Comparison of ENCODE assay signal across 21 cellular contexts in genomic region chr20:25063546-25063945, GRCh38. TPM values are rescaled to one million over a fixed set of nuclear protein-coding genes. Genes with fewer than 3 reads are reported as not detected.
DNase-seq lines count a peak whose midpoint lies in the region; ATAC-seq and TF ChIP-seq lines count a peak whose summit lies in the region.
"Had no signal": no experiment of that assay in that cellular context is flagged by ENCODE, and none has a peak within 500 bp of the region (broad histone marks: within the 10 kb centered on the region; RNA-seq: fewer than 3 reads in every experiment).

No MANE protein-coding gene starts in this region.

- no peak overlapping the region for H2AFZ ChIP-seq in neuronal stem cell (ENCODE audit: low read length)

- peak overlapping the region; percentile 25 for H3K23ac ChIP-seq in neuronal stem cell (ENCODE audit: low read depth, low read length, poor library complexity)

- no peak for TF ChIP-seq CTCF in Caco-2 (IDR thresholded peaks at IDR 0.05; ENCODE audit: insufficient read depth in 1 of 2, low read depth in 1 of 2, low read length in 1 of 2, severe bottlenecking in 1 of 2, unreplicated experiment in 1 of 2)
- TF ChIP-seq CTCF in RWPE2 (IDR thresholded peaks at IDR 0.05; ENCODE audit: poor library complexity, severe bottlenecking), result no peak
- no peak for TF ChIP-seq CTCF in stomach (IDR thresholded peaks at IDR 0.05)
- no peak for TF ChIP-seq CTCF in progenitor cell of endocrine pancreas (IDR thresholded peaks at IDR 0.05; ENCODE audit: unreplicated experiment)
- no peak for TF ChIP-seq CTCF in CD8-positive, alpha-beta T cell (IDR thresholded peaks at IDR 0.05)

- H3K27me3 ChIP-seq in Caco-2 (replicated peaks; ENCODE audit: control insufficient read depth, insufficient read depth, low read length), result no peaks in the 10 kb centered on the region
- peaks cover 12% of the 10 kb centered on the region for H3K27me3 ChIP-seq in RWPE2 (ENCODE audit: insufficient read depth, poor library complexity, severe bottlenecking)
- H3K27me3 ChIP-seq in neuronal stem cell (ENCODE audit: control insufficient read depth in 3 of 3, insufficient read depth in 3 of 3, low read depth in 1 of 3, low read length in 3 of 3), result peaks cover 2 to 62% (median 53%) of the 10 kb centered on the region in 3 experiments
- H3K27me3 ChIP-seq in stomach, result peaks cover 0 to 5% (median 0%) of the 10 kb centered on the region in 3 donors
- H3K27me3 ChIP-seq in CD8-positive, alpha-beta T cell (ENCODE audit: insufficient read depth, low read length), result no peaks in the 10 kb centered on the region
- H3K27me3 ChIP-seq: BLaER1 had no signal

- H3K4me1 Mint-ChIP-seq in Caco-2 (ENCODE audit: low read depth, unreplicated experiment) (peaks cover 47% of the 10 kb centered on the region), progenitor cell of endocrine pancreas (ENCODE audit: low read depth) (peaks cover 8% of the 10 kb centered on the region)
- H3K4me1 Mint-ChIP-seq in CD8-positive, alpha-beta T cell (ENCODE audit: low read depth), result peaks cover 18% of the 10 kb centered on the region

- no peak for TF ChIP-seq POLR2A in stomach (IDR thresholded peaks at IDR 0.05)

- H3K4me1 ChIP-seq in Caco-2, result peaks cover 57% of the 10 kb centered on the region
- H3K4me1 ChIP-seq in RWPE2 (ENCODE audit: insufficient read depth, poor library complexity, severe bottlenecking), result no peaks in the 10 kb centered on the region
- H3K4me1 ChIP-seq in neuronal stem cell (ENCODE audit: control insufficient read depth in 2 of 2, insufficient read depth in 1 of 2, low read depth in 1 of 2, low read length in 2 of 2), result peaks cover 0 to 12% of the 10 kb centered on the region in 2 donors
- H3K4me1 ChIP-seq in stomach, result peaks cover 18 to 47% (median 34%) of the 10 kb centered on the region in 4 donors
- peaks cover 15% of the 10 kb centered on the region for H3K4me1 ChIP-seq in CD8-positive, alpha-beta T cell (ENCODE audit: insufficient read depth, low read length)

- H3K9ac ChIP-seq in neuronal stem cell (ENCODE audit: low read depth, low read length, poor library complexity), result no peak overlapping the region
- H3K9ac ChIP-seq: BLaER1 had no signal

- no peak overlapping the region for H3K4me2 ChIP-seq in neuronal stem cell (ENCODE audit: insufficient read depth, low read length, poor library complexity, severe bottlenecking)
- H3K4me2 ChIP-seq: BLaER1 had no signal

- peak overlapping the region; percentile 61 for H3K18ac ChIP-seq in neuronal stem cell (ENCODE audit: low read length)

- H3K27me3 Mint-ChIP-seq in Caco-2 (ENCODE audit: insufficient read depth, unreplicated experiment) (no peaks in the 10 kb centered on the region), progenitor cell of endocrine pancreas (peaks cover 73% of the 10 kb centered on the region)
- peaks cover 5% of the 10 kb centered on the region for H3K27me3 Mint-ChIP-seq in CD8-positive, alpha-beta T cell (ENCODE audit: low read depth)

- DNase-seq in Caco-2, result no peak
- peak; percentile 39 for DNase-seq in RWPE2 (ENCODE audit: low spot score)
- DNase-seq in neuronal stem cell (ENCODE audit: low spot score), result no peak
- peak; percentile 17 for DNase-seq in stomach
- no peak for DNase-seq in NCI-H446 treated with DMSO at 0.1 percent for 48 hours (lab: John Stamatoyannopoulos, UW)
- DNase-seq in progenitor cell of endocrine pancreas (ENCODE audit: low spot score, unreplicated experiment), result no peak
- no peak for DNase-seq in CD8-positive, alpha-beta T cell
- DNase-seq: Calu3; CD4-positive, alpha-beta memory T cell; DMS153; H7; Kasumi-1; NCI-H1417; NCI-H1694 treated with DMSO at 0.1 percent for 48 hours; NCI-H2081 treated with DMSO at 0.1 percent for 48 hours; NCI-H446; NCI-H526 treated with DMSO at 0.1 percent for 48 hours; SIG-M5 had no signal

- no TSS peak for BruUV-seq in Caco-2 (replicated peaks; lab: Mats Ljungman, UMichigan)

- H3K4ac ChIP-seq in neuronal stem cell (ENCODE audit: low read length), result no peak overlapping the region

- no peak overlapping the region for H2BK120ac ChIP-seq in neuronal stem cell (ENCODE audit: low read depth, low read length)

- H2BK12ac ChIP-seq in neuronal stem cell (ENCODE audit: low read length), result no peak overlapping the region

- TF ChIP-seq EP300 in stomach (IDR thresholded peaks at IDR 0.05), result no peak

- intact Hi-C loops in Caco-2 (cut with micrococcal nuclease; ENCODE audit: unreplicated experiment) (loop anchor here (10.0 kb wide), 1 partner anchor 181 kb away; the partner anchor contains the start of gene PYGB), stomach (cut with DNase I; ENCODE audit: low total_unique reads) (no loop called here)
- intact Hi-C loops in CD8-positive, alpha-beta T cell (cut with DNase I, micrococcal nuclease), result loop anchor here in 1 of 2 experiments (10.0 kb wide), 1 partner anchor 279 kb away; no protein-coding TSS in a partner anchor

- H3K9me3 Mint-ChIP-seq in Caco-2 (ENCODE audit: unreplicated experiment) (no peaks in the 10 kb centered on the region), progenitor cell of endocrine pancreas (ENCODE audit: low read depth) (no peaks in the 10 kb centered on the region)
- H3K9me3 Mint-ChIP-seq in CD8-positive, alpha-beta T cell, result no peaks in the 10 kb centered on the region
- H3K9me3 Mint-ChIP-seq: CD4-positive, alpha-beta memory T cell had no signal

- no peak overlapping the region for H3K4me3 ChIP-seq in Caco-2 (ENCODE audit: low read depth, low read length)
- H3K4me3 ChIP-seq in RWPE2 (ENCODE audit: severe bottlenecking), result no peak overlapping the region
- H3K4me3 ChIP-seq in neuronal stem cell (ENCODE audit: low read length in 2 of 2), result no peak overlapping the region
- no peak overlapping the region for H3K4me3 ChIP-seq in stomach
- H3K4me3 ChIP-seq in CD8-positive, alpha-beta T cell (ENCODE audit: low read depth, low read length), result no peak overlapping the region
- H3K4me3 ChIP-seq: BLaER1 had no signal

- no peak for ATAC-seq in RWPE2 (ENCODE audit: low read depth)
- ATAC-seq in CD8-positive, alpha-beta T cell, result no peak

- peaks cover 3% of the 10 kb centered on the region for H3K79me1 ChIP-seq in neuronal stem cell (ENCODE audit: low read depth, low read length)

- H3K36me3 Mint-ChIP-seq in Caco-2 (ENCODE audit: insufficient read depth, unreplicated experiment) (no peaks in the 10 kb centered on the region), progenitor cell of endocrine pancreas (ENCODE audit: insufficient read depth) (no peaks in the 10 kb centered on the region)
- no peaks in the 10 kb centered on the region for H3K36me3 Mint-ChIP-seq in CD8-positive, alpha-beta T cell

- H4K91ac ChIP-seq in neuronal stem cell (ENCODE audit: low read depth, low read length, poor library complexity), result no peak overlapping the region

- H3K14ac ChIP-seq in neuronal stem cell (ENCODE audit: low read length), result peak overlapping the region; percentile 73

- H3K9me3 ChIP-seq in Caco-2, result no peaks in the 10 kb centered on the region
- H3K9me3 ChIP-seq in RWPE2 (ENCODE audit: severe bottlenecking), result no peaks in the 10 kb centered on the region
- H3K9me3 ChIP-seq in neuronal stem cell (replicated peaks in 1 of 2; ENCODE audit: control insufficient read depth in 2 of 2, insufficient read depth in 1 of 2, low read depth in 1 of 2, low read length in 2 of 2), result peaks cover 0 to 9% of the 10 kb centered on the region in 2 donors
- H3K9me3 ChIP-seq in stomach, result no peaks in the 10 kb centered on the region
- H3K9me3 ChIP-seq in CD8-positive, alpha-beta T cell (ENCODE audit: low read length), result no peaks in the 10 kb centered on the region
- H3K9me3 ChIP-seq: BLaER1 had no signal

- H3K27ac Mint-ChIP-seq in Caco-2 (ENCODE audit: unreplicated experiment) (peak overlapping the region; percentile 23), progenitor cell of endocrine pancreas (no peak overlapping the region)
- no peak overlapping the region for H3K27ac Mint-ChIP-seq in CD8-positive, alpha-beta T cell

- no CpG with 5 or more reads among the region's 11 CpGs for WGBS in neuronal stem cell (ENCODE audit: extremely low coverage in 2 of 2, insufficient read length in 2 of 2, insufficient replicate concordance in 1 of 2), 2 donors
- 86 to 95% (median 92%) methylated on average over 9 to 11 of the region's 11 CpGs for WGBS in stomach, 5 donors

- H3K4me3 Mint-ChIP-seq in Caco-2 (ENCODE audit: unreplicated experiment) (no peak overlapping the region), progenitor cell of endocrine pancreas (ENCODE audit: low read depth) (no peak overlapping the region)
- no peak overlapping the region for H3K4me3 Mint-ChIP-seq in CD8-positive, alpha-beta T cell
- H3K4me3 Mint-ChIP-seq: CD4-positive, alpha-beta memory T cell had no signal

- H2AK5ac ChIP-seq in neuronal stem cell (ENCODE audit: low read depth, low read length), result no peak overlapping the region

- H3K36me3 ChIP-seq in Caco-2 (ENCODE audit: control insufficient read depth, insufficient read depth, low read length) (no peaks in the 10 kb centered on the region), RWPE2 (ENCODE audit: low read depth) (no peaks in the 10 kb centered on the region), neuronal stem cell (replicated peaks in 1 of 2; ENCODE audit: control insufficient read depth in 2 of 2, insufficient read depth in 2 of 2, low read length in 2 of 2) (peaks cover 0 to 1% of the 10 kb centered on the region in 2 donors), stomach (no peaks in the 10 kb centered on the region)
- H3K36me3 ChIP-seq in CD8-positive, alpha-beta T cell (ENCODE audit: insufficient read depth, low read length), result no peaks in the 10 kb centered on the region
- H3K36me3 ChIP-seq: BLaER1 had no signal

- H2BK5ac ChIP-seq in neuronal stem cell (ENCODE audit: low read length), result peak overlapping the region; percentile 6

- H2BK15ac ChIP-seq in neuronal stem cell (ENCODE audit: low read length), result no peak overlapping the region

- H4K8ac ChIP-seq in neuronal stem cell (ENCODE audit: low read depth, low read length), result no peak overlapping the region

- CTCF ChIA-PET in Caco-2 (lab: Charles Lee), result no interaction called here
- CTCF ChIA-PET in CD8-positive, alpha-beta T cell (lab: Charles Lee), result interaction anchor here (0.6 to 13.8 kb wide), 9 partner anchors 7 to 132 kb away, joined by 3 to 274 read pairs (median 4); partner anchors contain the start of gene APMAP

- POLR2A ChIA-PET in Caco-2 (lab: Charles Lee), result no interaction called here
- POLR2A ChIA-PET in CD8-positive, alpha-beta T cell (lab: Charles Lee), result interaction anchor here (2.0 kb wide), 1 partner anchor 69 kb away, joined by 8 read pairs; no protein-coding TSS in a partner anchor

- H3K27ac ChIP-seq in RWPE2 (ENCODE audit: poor library complexity, severe bottlenecking), result no peak overlapping the region
- H3K27ac ChIP-seq in neuronal stem cell (replicated peaks; ENCODE audit: low read length), result no peak overlapping the region
- no peak overlapping the region for H3K27ac ChIP-seq in stomach
- H3K27ac ChIP-seq in CD8-positive, alpha-beta T cell (ENCODE audit: low read depth, low read length), result no peak overlapping the region
- H3K27ac ChIP-seq: BLaER1 had no signal

RNA-seq across cellular contexts. Expression of gene ACSS1, which starts 5.6 kb away (rescaled TPM):
- total RNA-seq in Caco-2 (2022) (81.9 and 113 TPM in 2 replicates), stomach (100 to 1,000 TPM in 1 of 5 donors, 10 to 100 TPM in 3, 1 to 10 TPM in 1; 7.0 to 135 (median 35.6) TPM), progenitor cell of endocrine pancreas (0.67 and 0.72 TPM in 2 replicates)
- polyA plus RNA-seq in neuronal stem cell (2013, experiment 1 of 2), result 0.24 TPM
- polyA plus RNA-seq in neuronal stem cell (2013, experiment 2 of 2), result 0.26 TPM
- polyA plus RNA-seq in stomach, result 10 to 100 TPM; 35.3 to 37.7 (median 35.9) TPM
- total RNA-seq in CD8-positive, alpha-beta T cell, result 10 to 100 TPM; 17.5 to 17.7 TPM
- total RNA-seq: G401, H7 had no signal

RNA-seq across cellular contexts. Expression of gene VSX1, which starts 18.4 kb away (rescaled TPM):
- total RNA-seq in Caco-2 (2022) (not detected in 2 replicates), stomach (not detected), progenitor cell of endocrine pancreas (not detected in 2 replicates)
- polyA plus RNA-seq in neuronal stem cell (2013, experiment 1 of 2), result 0.73 TPM
- 0.78 TPM for polyA plus RNA-seq in neuronal stem cell (2013, experiment 2 of 2)
- polyA plus RNA-seq in stomach, result under 1 TPM in 1 of 3 donors, not detected in 2; 0.05 TPM
- total RNA-seq in CD8-positive, alpha-beta T cell, result not detected
- total RNA-seq: Calu3; CD4-positive, alpha-beta memory T cell; G401; H7; MCF 10A had no signal
- polyA plus RNA-seq: CD4-positive, alpha-beta memory T cell had no signal

Comparison
In these comparisons a context has a peak if more than half of its experiments do, and no peak if none do; other contexts are left out.
1. DNase-seq: peak in RWPE2 (single experiment) and stomach (single experiment); none in Caco-2 (0 of 2), neuronal stem cell (single experiment), NCI-H446 treated with DMSO at 0.1 percent for 48 hours (single experiment), progenitor cell of endocrine pancreas (single experiment) and CD8-positive, alpha-beta T cell (0 of 7).